Comparison of ENCODE assay signal across 1 cellular context in the genomic region with DNA sequence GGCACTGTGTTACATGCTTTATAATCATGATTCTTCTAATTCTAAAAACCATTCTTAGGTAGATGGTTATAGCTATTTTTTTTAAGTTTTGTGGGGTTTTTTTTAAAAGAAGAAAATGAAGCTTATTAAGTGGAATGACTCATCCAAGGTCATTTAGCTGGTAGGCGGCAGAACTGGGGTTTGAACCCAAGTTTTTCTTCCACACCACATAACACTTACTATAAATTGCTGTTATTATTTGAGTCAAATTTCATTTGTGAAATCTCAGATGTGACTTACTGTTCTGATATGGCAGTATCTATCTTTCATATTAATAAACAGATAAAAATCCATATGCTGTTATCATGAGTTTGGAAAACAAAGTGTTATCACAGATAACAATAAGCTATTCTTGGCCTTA.
TF ChIP-seq lines count a peak whose summit lies in the region.

No MANE protein-coding gene starts in this region.

TF ChIP-seq in GM12878, 131 proteins besides CTCF, POLR2A, EP300 and RAD21:
- TF ChIP-seq, protein P1, sequence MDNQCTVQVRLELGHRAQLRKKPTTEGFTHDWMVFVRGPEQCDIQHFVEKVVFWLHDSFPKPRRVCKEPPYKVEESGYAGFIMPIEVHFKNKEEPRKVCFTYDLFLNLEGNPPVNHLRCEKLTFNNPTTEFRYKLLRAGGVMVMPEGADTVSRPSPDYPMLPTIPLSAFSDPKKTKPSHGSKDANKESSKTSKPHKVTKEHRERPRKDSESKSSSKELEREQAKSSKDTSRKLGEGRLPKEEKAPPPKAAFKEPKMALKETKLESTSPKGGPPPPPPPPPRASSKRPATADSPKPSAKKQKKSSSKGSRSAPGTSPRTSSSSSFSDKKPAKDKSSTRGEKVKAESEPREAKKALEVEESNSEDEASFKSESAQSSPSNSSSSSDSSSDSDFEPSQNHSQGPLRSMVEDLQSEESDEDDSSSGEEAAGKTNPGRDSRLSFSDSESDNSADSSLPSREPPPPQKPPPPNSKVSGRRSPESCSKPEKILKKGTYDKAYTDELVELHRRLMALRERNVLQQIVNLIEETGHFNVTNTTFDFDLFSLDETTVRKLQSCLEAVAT (IDR thresholded peaks at IDR 0.05): no peak
- no peak for TF ChIP-seq KLF5 (IDR thresholded peaks at IDR 0.05; ENCODE audit: partially characterized antibody)
- 0 out of 2 replicates have a peak, but pooled peaks have one; percentile 27 for TF ChIP-seq JUNB (IDR thresholded peaks at IDR 0.05)
